In the genomic region with DNA sequence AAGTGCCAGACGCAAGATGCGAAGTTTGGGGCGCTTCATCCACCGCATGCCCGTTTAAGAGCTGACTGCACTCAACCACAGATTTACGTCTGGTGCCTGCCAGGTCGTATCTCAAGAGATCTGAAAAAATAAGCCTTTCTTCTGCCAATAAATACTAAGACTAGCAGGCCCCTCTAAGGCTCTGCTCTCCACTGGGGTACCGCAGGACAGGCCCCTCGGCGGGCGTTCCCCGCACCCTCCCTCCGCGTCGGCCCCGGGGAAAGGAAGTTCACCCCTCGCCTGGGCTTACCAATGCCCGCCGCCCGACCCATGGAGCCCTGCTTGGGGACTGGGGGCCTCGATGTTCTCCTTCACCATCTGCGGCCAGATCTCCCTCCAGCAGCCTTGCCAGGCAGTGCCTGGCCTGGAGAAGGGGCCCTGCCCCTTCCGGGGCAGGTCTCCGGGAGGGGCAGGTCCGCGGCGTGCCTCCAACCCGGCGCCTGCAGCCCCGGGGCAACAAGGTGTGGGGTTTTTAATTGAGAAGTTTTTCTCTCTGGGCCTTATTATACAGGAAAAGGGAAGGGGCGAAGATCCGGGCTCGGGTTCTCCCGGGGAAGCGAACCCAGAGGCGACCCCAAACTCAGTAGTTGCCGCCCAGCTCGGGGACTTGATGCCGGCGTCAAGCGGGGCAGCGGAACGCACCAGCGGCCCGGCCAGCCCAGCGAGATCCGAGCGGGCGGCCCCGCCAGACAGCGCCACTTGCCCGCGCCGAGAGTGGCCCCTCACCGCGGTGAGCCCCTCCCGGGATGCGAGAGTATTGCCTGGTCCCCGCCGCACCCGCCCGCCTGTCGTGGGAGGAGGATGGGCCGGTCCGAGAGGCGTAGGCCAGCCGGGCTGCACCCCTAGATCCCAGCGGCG, we compare ENCODE assay signal across 8 cellular contexts.
DNase-seq lines count a peak whose midpoint lies in the region; ATAC-seq lines count a peak whose summit lies in the region.

No MANE protein-coding gene starts in this region.

- peak; percentile 58 for ATAC-seq in GM19452 (IDR thresholded peaks at IDR 0.05; ENCODE audit: unreplicated experiment)
- peak; percentile 54 for ATAC-seq in HG03460 (IDR thresholded peaks at IDR 0.05; ENCODE audit: unreplicated experiment)
- no peak for ATAC-seq in HG03378 (IDR thresholded peaks at IDR 0.05; ENCODE audit: unreplicated experiment)

- DNase-seq in DMS53 treated with DMSO at 0.1 percent for 48 hours (lab: John Stamatoyannopoulos, UW; ENCODE audit: unreplicated experiment), result peak; percentile 2
- DNase-seq in T-helper 9 cell, result peak; percentile 21
- DNase-seq in cerebellar cortex (ENCODE audit: low spot score), result peak; percentile 27
- DNase-seq in kidney tubule cell (ENCODE audit: low spot score), result peak; percentile 55
- peak in 2 of 3 experiments; percentile 16 to 41 for DNase-seq in stimulated activated CD4-positive, alpha-beta T cell treated with anti-CD3 and anti-CD28 coated beads, TNF-alpha, amount 100 ng/mL, for 24 hours (ENCODE audit: low read depth in 3 of 3)

Comparison
In these comparisons a context has a peak if more than half of its experiments do, and no peak if none do; other contexts are left out.
1. DNase-seq: peak in every context shown above with its lines; median percentile 55 in kidney tubule cell; 28 in stimulated activated CD4-positive, alpha-beta T cell treated with anti-CD3 and anti-CD28 coated beads, TNF-alpha, amount 100 ng/mL, for 24 hours; 27 in cerebellar cortex; 21 in T-helper 9 cell; 2 in DMS53 treated with DMSO at 0.1 percent for 48 hours.